Comparison of ENCODE assay signal across 12 cellular contexts in genomic region chr3:22245122-22245521, GRCh38.
DNase-seq lines count a peak whose midpoint lies in the region; ATAC-seq, FAIRE-seq and TF ChIP-seq lines count a peak whose summit lies in the region.
"Had no signal": no experiment of that assay in that cellular context is flagged by ENCODE, and none has a peak within 500 bp of the region (broad histone marks: within the 10 kb centered on the region; RNA-seq: fewer than 3 reads in every experiment).

No MANE protein-coding gene starts in this region.

- H3F3A ChIP-seq in PC-3 (ENCODE audit: low read length, unreplicated experiment) = no peaks in the 10 kb centered on the region

- no TSS peak for BruUV-seq in PC-3 (replicated peaks; lab: Mats Ljungman, UMichigan)

- H2AFZ ChIP-seq in PC-3 (ENCODE audit: low read length) = no peak overlapping the region

- no peak for FAIRE-seq in GM12892 (lab: Jason Lieb, UNC)
- FAIRE-seq: keratinocyte had no signal

- H3K9me3 ChIP-seq in PC-3 (ENCODE audit: low read length) = no peaks in the 10 kb centered on the region

- H3K9ac ChIP-seq in PC-3 (ENCODE audit: low read length) = no peak overlapping the region

- H3K27me3 ChIP-seq in PC-3 (ENCODE audit: low read length) = no peaks in the 10 kb centered on the region

- in situ Hi-C loops in ACHN (cut with HindIII; ENCODE audit: low pct_ligation_motif_present, low pct_unique_long_range_greater_than_20kb, low sequenced_read_pairs) = no loop called here

- CTCF ChIA-PET in PC-3 (lab: Charles Lee) = interaction anchor here (0.6 kb wide), 1 partner anchor 28 kb away, joined by 4 read pairs; no protein-coding TSS in a partner anchor

- intact Hi-C loops in PC-3 (cut with micrococcal nuclease) = loop anchor here (1.0 kb wide), 1 partner anchor 39 kb away; no protein-coding TSS in a partner anchor

- DNase-seq in ACHN (peak; percentile 1), PC-3 (peak; percentile 93), epidermal melanocyte (ENCODE audit: insufficient read length, low spot score) (peak; percentile 51), kidney tubule cell (ENCODE audit: low spot score) (peak; percentile 74), NCI-H146 (lab: John Stamatoyannopoulos, UW) (no peak), GM12892 (ENCODE audit: insufficient read length) (no peak), superior temporal gyrus (ENCODE audit: extremely low spot score) (no peak), activated gamma-delta T cell treated with Interleukin-2 at 50 U/mL for 16 hours (no peak)
- DNase-seq: endodermal cell; stimulated activated CD4-positive, alpha-beta T cell treated with anti-CD3 and anti-CD28 coated beads, Interleukin-2, amount 100 ng/mL, for 24 hours; stimulated activated naive CD8-positive, alpha-beta T cell treated with anti-CD3 and anti-CD28 coated beads, Interleukin-15, amount 100 ng/mL, for 72 hours had no signal

- peak overlapping the region; percentile 12 for H3K4me2 ChIP-seq in PC-3 (ENCODE audit: low read length)

- peaks cover 18% of the 10 kb centered on the region for H3K4me1 ChIP-seq in PC-3 (ENCODE audit: insufficient read depth, low read length)

- TF ChIP-seq CTCF in PC-3 (conservative IDR thresholded peaks at IDR 0.05; ENCODE audit: low read depth, low read length) = no peak

- H3K9me2 ChIP-seq in PC-3 (replicated peaks; ENCODE audit: low read length) = no peaks in the 10 kb centered on the region

- no peaks in the 10 kb centered on the region for H4K20me1 ChIP-seq in PC-3 (ENCODE audit: low read length)

- TF ChIP-seq POLR2A in GM12892 (IDR thresholded peaks at IDR 0.05; ENCODE audit: low read depth, low read length) = no peak

- ATAC-seq in PC-3 = peak; percentile 96
- ATAC-seq: stimulated activated naive CD8-positive, alpha-beta T cell treated with anti-CD3 and anti-CD28 coated beads, Interleukin-15, amount 100 ng/mL, for 72 hours had no signal

- no peak overlapping the region for H3K27ac ChIP-seq in PC-3 (ENCODE audit: low read length)

- no peak overlapping the region for H3K4me3 ChIP-seq in PC-3 (ENCODE audit: low read length)

- H3K79me2 ChIP-seq in PC-3 (ENCODE audit: low read length) = no peaks in the 10 kb centered on the region

- H3K36me3 ChIP-seq in PC-3 (ENCODE audit: low read depth, low read length) = no peaks in the 10 kb centered on the region

- POLR2A ChIA-PET in PC-3 (lab: Charles Lee; ENCODE audit: unreplicated experiment) = interaction anchor here (0.6 to 0.7 kb wide), 3 partner anchors 18 to 723 kb away, joined by 6 to 16 read pairs (median 15); no protein-coding TSS in a partner anchor

Comparison
In these comparisons a context has a peak if more than half of its experiments do, and no peak if none do; other contexts are left out.
1. DNase-seq: peak in ACHN (single experiment), PC-3 (single experiment), epidermal melanocyte (single experiment) and kidney tubule cell (single experiment); none in NCI-H146 (single experiment), GM12892 (single experiment), superior temporal gyrus (single experiment) and activated gamma-delta T cell treated with Interleukin-2 at 50 U/mL for 16 hours (single experiment).